Comparison of ENCODE assay signal across 11 cellular contexts in the genomic region with DNA sequence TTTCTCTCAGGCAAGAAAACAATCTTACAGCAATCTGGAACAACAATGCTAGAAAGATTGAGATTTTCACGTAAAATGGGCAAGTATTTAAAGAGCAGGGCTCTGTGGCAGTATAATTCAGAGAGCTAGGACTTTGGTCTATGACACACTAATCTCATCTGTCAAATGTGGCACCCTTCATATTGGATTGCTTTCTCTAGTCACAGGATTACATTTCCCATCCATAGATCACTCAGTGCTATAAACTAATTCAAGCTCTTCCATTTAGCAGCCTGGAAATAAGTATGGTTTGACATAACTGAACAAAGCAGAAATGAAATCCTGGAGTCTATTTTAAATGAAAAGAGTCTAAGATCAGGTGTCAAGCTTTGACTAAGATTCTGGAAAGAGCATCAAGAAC.
"Had no signal": no experiment of that assay in that cellular context is flagged by ENCODE, and none has a peak within 500 bp of the region (broad histone marks: within the 10 kb centered on the region; RNA-seq: fewer than 3 reads in every experiment).

No MANE protein-coding gene starts in this region.

- FAIRE-seq: H1, H54 had no signal

- H3K4me2 ChIP-seq: GM23338 had no signal

- ATAC-seq: GM23338, HCT116 had no signal

- H3K36me3 ChIP-seq: HAP-1 had no signal

- H3K9ac ChIP-seq: GM23248 had no signal

- H3K27ac ChIP-seq: GM23248 had no signal

- H3K9me3 ChIP-seq: HAP-1 had no signal

- H3K4me3 ChIP-seq: GM23248, GM23338, HAP-1 had no signal

- H3K4me1 ChIP-seq: HAP-1 had no signal

- DNase-seq: GM23248, GOT3, H7, H9, HCEC 1CT, HFFc6 had no signal

- H2AFZ ChIP-seq: GM23248, GM23338 had no signal
